Comparison of ENCODE assay signal across 1 cellular context in the genomic region with DNA sequence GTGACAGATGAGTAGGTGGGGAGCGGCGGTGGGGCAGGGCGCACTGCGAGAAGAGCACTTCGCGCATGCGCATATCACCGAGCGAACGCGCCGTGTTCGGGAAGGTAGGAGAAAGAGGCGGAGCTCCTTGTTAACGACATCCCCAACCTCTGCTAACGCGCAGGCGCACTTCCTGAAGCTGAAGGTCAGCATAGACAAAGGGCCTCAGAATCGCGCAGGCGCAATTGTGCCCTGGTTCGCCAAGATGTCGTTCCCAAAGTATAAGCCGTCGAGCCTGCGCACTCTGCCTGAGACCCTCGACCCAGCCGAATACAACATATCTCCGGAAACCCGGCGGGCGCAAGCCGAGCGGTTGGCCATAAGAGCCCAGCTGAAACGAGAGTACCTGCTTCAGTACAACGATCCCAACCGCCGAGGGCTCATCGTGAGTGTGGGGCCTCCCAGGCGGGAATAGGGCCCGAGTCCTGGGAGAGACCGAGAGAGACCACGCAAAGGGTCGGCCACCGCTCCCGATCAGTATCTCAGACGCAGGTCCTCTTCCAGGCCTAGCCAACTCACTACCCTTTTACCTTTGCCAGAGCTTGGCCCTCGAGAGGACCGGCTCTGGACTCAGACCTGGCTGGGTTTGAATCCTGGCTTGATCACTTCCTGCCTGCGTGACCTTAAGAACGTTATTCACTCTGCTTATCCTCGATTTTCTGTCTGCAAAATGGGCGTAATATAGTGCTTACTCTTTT.
TF ChIP-seq lines count a peak whose summit lies in the region.

A gene (plus strand): TSS at position 221 of the 737 bp plus-strand sequence. CDS start 24 bp downstream, at position 245.

TF ChIP-seq in HepG2, 621 proteins besides CTCF, POLR2A, EP300 and RAD21 (continued from another document and continues in another):
- TF ChIP-seq, protein P1, sequence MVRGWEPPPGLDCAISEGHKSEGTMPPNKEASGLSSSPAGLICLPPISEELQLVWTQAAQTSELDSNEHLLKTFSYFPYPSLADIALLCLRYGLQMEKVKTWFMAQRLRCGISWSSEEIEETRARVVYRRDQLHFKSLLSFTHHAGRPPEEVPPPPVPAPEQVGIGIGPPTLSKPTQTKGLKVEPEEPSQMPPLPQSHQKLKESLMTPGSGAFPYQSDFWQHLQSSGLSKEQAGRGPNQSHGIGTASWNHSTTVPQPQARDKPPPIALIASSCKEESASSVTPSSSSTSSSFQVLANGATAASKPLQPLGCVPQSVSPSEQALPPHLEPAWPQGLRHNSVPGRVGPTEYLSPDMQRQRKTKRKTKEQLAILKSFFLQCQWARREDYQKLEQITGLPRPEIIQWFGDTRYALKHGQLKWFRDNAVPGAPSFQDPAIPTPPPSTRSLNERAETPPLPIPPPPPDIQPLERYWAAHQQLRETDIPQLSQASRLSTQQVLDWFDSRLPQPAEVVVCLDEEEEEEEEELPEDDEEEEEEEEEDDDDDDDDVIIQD (CRISPR knock-in tag; IDR thresholded peaks at IDR 0.05; ENCODE audit: low read depth) = no peak; the same call in 1 of the 2 replicates
- TF ChIP-seq RNF2 (conservative IDR thresholded peaks at IDR 0.05; ENCODE audit: low read depth) (no peak; the same call in 1 of the 2 replicates), ZNF367 (CRISPR knock-in tag; IDR thresholded peaks at IDR 0.05; ENCODE audit: borderline replicate concordance) (no peak), HCFC1 (IDR thresholded peaks at IDR 0.05; ENCODE audit: low read depth, low read length) (no peak), NFIC (IDR thresholded peaks at IDR 0.05; ENCODE audit: low read length) (no peak), MAFK (conservative IDR thresholded peaks at IDR 0.05 in 1 of 2, IDR thresholded peaks at IDR 0.05 in 1 of 2; ENCODE audit: low read length in 2 of 2) (no peak), ZNF382 (CRISPR knock-in tag; IDR thresholded peaks at IDR 0.05; ENCODE audit: borderline replicate concordance) (no peak), KLF13 (CRISPR knock-in tag; IDR thresholded peaks at IDR 0.05) (no peak), AGO2 (optimal IDR thresholded peaks at IDR 0.05; ENCODE audit: low read depth, low read length) (peak; percentile 41), ATAD3A (CRISPR knock-in tag; IDR thresholded peaks at IDR 0.05) (no peak), IRX3 (CRISPR knock-in tag; IDR thresholded peaks at IDR 0.05; ENCODE audit: borderline replicate concordance, low read depth) (no peak; the same call in 1 of the 2 replicates), ZNF749 (CRISPR knock-in tag; IDR thresholded peaks at IDR 0.05; ENCODE audit: borderline replicate concordance) (no peak), ZNF703 (CRISPR knock-in tag; IDR thresholded peaks at IDR 0.05; ENCODE audit: borderline replicate concordance) (no peak), HNRNPLL (IDR thresholded peaks at IDR 0.05; ENCODE audit: low read depth, low read length, poor library complexity, severe bottlenecking) (peak; percentile 79), TMF1 (CRISPR knock-in tag; IDR thresholded peaks at IDR 0.05; ENCODE audit: low read depth) (no peak; the same call in 1 of the 2 replicates), ZNF33B (CRISPR knock-in tag; IDR thresholded peaks at IDR 0.05) (no peak), ATF7-NPFF (CRISPR knock-in tag; IDR thresholded peaks at IDR 0.05; ENCODE audit: low read depth) (peak; percentile 53; the same call in 1 of the 2 replicates), RFXANK (CRISPR knock-in tag; IDR thresholded peaks at IDR 0.05) (no peak), SP140L (CRISPR knock-in tag; IDR thresholded peaks at IDR 0.05; ENCODE audit: borderline replicate concordance) (no peak), MATR3 (CRISPR knock-in tag; IDR thresholded peaks at IDR 0.05) (no peak), PHF21A (CRISPR knock-in tag; IDR thresholded peaks at IDR 0.05) (no peak), ZSCAN25 (CRISPR knock-in tag; IDR thresholded peaks at IDR 0.05) (0 out of 2 replicates have a peak, but pooled peaks have one; percentile 39), ZNF143 (CRISPR knock-in tag; IDR thresholded peaks at IDR 0.05) (no peak), KAT8 (CRISPR knock-in tag; IDR thresholded peaks at IDR 0.05) (peak; percentile 86; the same call in 1 of the 2 replicates), MAF1 (CRISPR knock-in tag; IDR thresholded peaks at IDR 0.05; ENCODE audit: borderline replicate concordance) (no peak), ZNF564 (CRISPR knock-in tag; IDR thresholded peaks at IDR 0.05) (no peak), SOX6 (IDR thresholded peaks at IDR 0.05) (no peak), SOX6 (CRISPR knock-in tag; IDR thresholded peaks at IDR 0.05) (peak; percentile 46), NCOR1 (IDR thresholded peaks at IDR 0.05; ENCODE audit: borderline replicate concordance, low read length) (no peak), ZNF180 (CRISPR knock-in tag; IDR thresholded peaks at IDR 0.05; ENCODE audit: borderline replicate concordance, low read depth) (no peak), FLYWCH1 (CRISPR knock-in tag; IDR thresholded peaks at IDR 0.05) (no peak), BORCS8-MEF2B (CRISPR knock-in tag; IDR thresholded peaks at IDR 0.05) (0 out of 2 replicates have a peak, but pooled peaks have one; percentile 33), ZNF282 (IDR thresholded peaks at IDR 0.05; ENCODE audit: partially characterized antibody) (no peak), ZNF747 (CRISPR knock-in tag; IDR thresholded peaks at IDR 0.05; ENCODE audit: borderline replicate concordance) (peak; percentile 81; the same call in 1 of the 2 replicates), ZSCAN29 (CRISPR knock-in tag; conservative IDR thresholded peaks at IDR 0.05) (0 out of 2 replicates have a peak, but pooled peaks have one; percentile 51), KAT7 (CRISPR knock-in tag; IDR thresholded peaks at IDR 0.05; ENCODE audit: borderline replicate concordance) (peak; percentile 84; the same call in 1 of the 2 replicates)
- TF ChIP-seq, protein P2, sequence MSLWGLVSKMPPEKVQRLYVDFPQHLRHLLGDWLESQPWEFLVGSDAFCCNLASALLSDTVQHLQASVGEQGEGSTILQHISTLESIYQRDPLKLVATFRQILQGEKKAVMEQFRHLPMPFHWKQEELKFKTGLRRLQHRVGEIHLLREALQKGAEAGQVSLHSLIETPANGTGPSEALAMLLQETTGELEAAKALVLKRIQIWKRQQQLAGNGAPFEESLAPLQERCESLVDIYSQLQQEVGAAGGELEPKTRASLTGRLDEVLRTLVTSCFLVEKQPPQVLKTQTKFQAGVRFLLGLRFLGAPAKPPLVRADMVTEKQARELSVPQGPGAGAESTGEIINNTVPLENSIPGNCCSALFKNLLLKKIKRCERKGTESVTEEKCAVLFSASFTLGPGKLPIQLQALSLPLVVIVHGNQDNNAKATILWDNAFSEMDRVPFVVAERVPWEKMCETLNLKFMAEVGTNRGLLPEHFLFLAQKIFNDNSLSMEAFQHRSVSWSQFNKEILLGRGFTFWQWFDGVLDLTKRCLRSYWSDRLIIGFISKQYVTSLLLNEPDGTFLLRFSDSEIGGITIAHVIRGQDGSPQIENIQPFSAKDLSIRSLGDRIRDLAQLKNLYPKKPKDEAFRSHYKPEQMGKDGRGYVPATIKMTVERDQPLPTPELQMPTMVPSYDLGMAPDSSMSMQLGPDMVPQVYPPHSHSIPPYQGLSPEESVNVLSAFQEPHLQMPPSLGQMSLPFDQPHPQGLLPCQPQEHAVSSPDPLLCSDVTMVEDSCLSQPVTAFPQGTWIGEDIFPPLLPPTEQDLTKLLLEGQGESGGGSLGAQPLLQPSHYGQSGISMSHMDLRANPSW (CRISPR knock-in tag; IDR thresholded peaks at IDR 0.05; ENCODE audit: borderline replicate concordance) = no peak
- TF ChIP-seq, protein P3, sequence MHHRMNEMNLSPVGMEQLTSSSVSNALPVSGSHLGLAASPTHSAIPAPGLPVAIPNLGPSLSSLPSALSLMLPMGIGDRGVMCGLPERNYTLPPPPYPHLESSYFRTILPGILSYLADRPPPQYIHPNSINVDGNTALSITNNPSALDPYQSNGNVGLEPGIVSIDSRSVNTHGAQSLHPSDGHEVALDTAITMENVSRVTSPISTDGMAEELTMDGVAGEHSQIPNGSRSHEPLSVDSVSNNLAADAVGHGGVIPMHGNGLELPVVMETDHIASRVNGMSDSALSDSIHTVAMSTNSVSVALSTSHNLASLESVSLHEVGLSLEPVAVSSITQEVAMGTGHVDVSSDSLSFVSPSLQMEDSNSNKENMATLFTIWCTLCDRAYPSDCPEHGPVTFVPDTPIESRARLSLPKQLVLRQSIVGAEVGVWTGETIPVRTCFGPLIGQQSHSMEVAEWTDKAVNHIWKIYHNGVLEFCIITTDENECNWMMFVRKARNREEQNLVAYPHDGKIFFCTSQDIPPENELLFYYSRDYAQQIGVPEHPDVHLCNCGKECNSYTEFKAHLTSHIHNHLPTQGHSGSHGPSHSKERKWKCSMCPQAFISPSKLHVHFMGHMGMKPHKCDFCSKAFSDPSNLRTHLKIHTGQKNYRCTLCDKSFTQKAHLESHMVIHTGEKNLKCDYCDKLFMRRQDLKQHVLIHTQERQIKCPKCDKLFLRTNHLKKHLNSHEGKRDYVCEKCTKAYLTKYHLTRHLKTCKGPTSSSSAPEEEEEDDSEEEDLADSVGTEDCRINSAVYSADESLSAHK (CRISPR knock-in tag; IDR thresholded peaks at IDR 0.05; ENCODE audit: borderline replicate concordance) = no peak
- TF ChIP-seq, protein P4, sequence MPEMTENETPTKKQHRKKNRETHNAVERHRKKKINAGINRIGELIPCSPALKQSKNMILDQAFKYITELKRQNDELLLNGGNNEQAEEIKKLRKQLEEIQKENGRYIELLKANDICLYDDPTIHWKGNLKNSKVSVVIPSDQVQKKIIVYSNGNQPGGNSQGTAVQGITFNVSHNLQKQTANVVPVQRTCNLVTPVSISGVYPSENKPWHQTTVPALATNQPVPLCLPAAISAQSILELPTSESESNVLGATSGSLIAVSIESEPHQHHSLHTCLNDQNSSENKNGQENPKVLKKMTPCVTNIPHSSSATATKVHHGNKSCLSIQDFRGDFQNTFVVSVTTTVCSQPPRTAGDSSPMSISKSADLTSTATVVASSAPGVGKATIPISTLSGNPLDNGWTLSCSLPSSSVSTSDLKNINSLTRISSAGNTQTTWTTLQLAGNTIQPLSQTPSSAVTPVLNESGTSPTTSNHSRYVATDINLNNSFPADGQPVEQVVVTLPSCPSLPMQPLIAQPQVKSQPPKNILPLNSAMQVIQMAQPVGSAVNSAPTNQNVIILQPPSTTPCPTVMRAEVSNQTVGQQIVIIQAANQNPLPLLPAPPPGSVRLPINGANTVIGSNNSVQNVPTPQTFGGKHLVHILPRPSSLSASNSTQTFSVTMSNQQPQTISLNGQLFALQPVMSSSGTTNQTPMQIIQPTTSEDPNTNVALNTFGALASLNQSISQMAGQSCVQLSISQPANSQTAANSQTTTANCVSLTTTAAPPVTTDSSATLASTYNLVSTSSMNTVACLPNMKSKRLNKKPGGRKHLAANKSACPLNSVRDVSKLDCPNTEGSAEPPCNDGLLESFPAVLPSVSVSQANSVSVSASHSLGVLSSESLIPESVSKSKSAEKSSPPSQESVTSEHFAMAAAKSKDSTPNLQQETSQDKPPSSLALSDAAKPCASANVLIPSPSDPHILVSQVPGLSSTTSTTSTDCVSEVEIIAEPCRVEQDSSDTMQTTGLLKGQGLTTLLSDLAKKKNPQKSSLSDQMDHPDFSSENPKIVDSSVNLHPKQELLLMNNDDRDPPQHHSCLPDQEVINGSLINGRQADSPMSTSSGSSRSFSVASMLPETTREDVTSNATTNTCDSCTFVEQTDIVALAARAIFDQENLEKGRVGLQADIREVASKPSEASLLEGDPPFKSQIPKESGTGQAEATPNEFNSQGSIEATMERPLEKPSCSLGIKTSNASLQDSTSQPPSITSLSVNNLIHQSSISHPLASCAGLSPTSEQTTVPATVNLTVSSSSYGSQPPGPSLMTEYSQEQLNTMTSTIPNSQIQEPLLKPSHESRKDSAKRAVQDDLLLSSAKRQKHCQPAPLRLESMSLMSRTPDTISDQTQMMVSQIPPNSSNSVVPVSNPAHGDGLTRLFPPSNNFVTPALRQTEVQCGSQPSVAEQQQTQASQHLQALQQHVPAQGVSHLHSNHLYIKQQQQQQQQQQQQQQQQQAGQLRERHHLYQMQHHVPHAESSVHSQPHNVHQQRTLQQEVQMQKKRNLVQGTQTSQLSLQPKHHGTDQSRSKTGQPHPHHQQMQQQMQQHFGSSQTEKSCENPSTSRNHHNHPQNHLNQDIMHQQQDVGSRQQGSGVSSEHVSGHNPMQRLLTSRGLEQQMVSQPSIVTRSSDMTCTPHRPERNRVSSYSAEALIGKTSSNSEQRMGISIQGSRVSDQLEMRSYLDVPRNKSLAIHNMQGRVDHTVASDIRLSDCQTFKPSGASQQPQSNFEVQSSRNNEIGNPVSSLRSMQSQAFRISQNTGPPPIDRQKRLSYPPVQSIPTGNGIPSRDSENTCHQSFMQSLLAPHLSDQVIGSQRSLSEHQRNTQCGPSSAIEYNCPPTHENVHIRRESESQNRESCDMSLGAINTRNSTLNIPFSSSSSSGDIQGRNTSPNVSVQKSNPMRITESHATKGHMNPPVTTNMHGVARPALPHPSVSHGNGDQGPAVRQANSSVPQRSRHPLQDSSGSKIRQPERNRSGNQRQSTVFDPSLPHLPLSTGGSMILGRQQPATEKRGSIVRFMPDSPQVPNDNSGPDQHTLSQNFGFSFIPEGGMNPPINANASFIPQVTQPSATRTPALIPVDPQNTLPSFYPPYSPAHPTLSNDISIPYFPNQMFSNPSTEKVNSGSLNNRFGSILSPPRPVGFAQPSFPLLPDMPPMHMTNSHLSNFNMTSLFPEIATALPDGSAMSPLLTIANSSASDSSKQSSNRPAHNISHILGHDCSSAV (CRISPR knock-in tag; IDR thresholded peaks at IDR 0.05; ENCODE audit: borderline replicate concordance) = no peak
- TF ChIP-seq, protein P5, sequence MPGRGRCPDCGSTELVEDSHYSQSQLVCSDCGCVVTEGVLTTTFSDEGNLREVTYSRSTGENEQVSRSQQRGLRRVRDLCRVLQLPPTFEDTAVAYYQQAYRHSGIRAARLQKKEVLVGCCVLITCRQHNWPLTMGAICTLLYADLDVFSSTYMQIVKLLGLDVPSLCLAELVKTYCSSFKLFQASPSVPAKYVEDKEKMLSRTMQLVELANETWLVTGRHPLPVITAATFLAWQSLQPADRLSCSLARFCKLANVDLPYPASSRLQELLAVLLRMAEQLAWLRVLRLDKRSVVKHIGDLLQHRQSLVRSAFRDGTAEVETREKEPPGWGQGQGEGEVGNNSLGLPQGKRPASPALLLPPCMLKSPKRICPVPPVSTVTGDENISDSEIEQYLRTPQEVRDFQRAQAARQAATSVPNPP (CRISPR knock-in tag; IDR thresholded peaks at IDR 0.05) = no peak
- TF ChIP-seq, protein P6, sequence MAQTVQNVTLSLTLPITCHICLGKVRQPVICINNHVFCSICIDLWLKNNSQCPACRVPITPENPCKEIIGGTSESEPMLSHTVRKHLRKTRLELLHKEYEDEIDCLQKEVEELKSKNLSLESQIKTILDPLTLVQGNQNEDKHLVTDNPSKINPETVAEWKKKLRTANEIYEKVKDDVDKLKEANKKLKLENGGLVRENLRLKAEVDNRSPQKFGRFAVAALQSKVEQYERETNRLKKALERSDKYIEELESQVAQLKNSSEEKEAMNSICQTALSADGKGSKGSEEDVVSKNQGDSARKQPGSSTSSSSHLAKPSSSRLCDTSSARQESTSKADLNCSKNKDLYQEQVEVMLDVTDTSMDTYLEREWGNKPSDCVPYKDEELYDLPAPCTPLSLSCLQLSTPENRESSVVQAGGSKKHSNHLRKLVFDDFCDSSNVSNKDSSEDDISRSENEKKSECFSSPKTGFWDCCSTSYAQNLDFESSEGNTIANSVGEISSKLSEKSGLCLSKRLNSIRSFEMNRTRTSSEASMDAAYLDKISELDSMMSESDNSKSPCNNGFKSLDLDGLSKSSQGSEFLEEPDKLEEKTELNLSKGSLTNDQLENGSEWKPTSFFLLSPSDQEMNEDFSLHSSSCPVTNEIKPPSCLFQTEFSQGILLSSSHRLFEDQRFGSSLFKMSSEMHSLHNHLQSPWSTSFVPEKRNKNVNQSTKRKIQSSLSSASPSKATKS (CRISPR knock-in tag; IDR thresholded peaks at IDR 0.05) = no peak
